ENCODE assay signal across 26 cellular contexts in the genomic region with DNA sequence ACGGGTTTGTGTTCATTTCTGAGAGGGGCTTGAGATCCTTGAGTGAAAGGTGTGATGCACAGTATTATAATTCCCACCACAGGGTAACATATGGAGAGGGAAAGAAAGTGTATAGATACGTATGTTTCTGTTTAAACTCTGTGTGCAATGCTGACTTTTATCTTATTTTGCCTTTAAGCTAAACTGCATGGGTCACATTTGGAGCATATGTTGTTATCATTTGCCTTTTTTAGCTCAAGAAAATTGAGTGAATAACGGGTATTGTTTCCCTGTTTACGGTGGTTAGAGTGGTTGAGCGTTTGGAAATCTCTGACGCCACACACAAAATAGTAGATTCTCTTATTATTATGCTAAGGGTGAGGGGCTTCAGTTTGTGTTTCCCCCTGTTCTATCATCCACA.
"Had no signal": no experiment of that assay in that cellular context is flagged by ENCODE, and none has a peak within 500 bp of the region (broad histone marks: within the 10 kb centered on the region; RNA-seq: fewer than 3 reads in every experiment).

No MANE protein-coding gene starts in this region.

- H3K4me1 ChIP-seq: adrenal gland, breast epithelium, SJCRH30 had no signal

- H3K27ac ChIP-seq: adrenal gland, breast epithelium, coronary artery, SJCRH30 had no signal

- DNase-seq: activated CD4-positive, alpha-beta T cell treated with anti-CD3 and anti-CD28 coated beads for 48 hours; activated CD4-positive, alpha-beta T cell treated with anti-CD3 and anti-CD28 coated beads, Interleukin-2, amount 50 U/mL, for 4 hours; activated CD4-positive, CD25-positive, alpha-beta regulatory T cell treated with anti-CD3 and anti-CD28 coated beads, Interleukin-2, amount 50 U/mL, for 72 hours; activated CD8-positive, alpha-beta memory T cell treated with anti-CD3 and anti-CD28 coated beads, Interleukin-2, amount 50 U/mL, for 48 hours; activated CD8-positive, alpha-beta T cell treated with anti-CD3 and anti-CD28 coated beads, Interleukin-2, amount 10 ng/mL, durations not matched to agents 7 days and 5 days; activated naive CD4-positive, alpha-beta T cell treated with anti-CD3 and anti-CD28 coated beads, Interleukin-2, amount 50 U/mL, for 16 hours; activated naive CD8-positive, alpha-beta T cell treated with anti-CD3 and anti-CD28 coated beads, Interleukin-2, amount 10 ng/mL, durations not matched to agents 7 days and 5 days; activated T-cell treated with anti-CD3 and anti-CD28 coated beads, Interleukin-2, amount 50 U/mL, for 1 hour; adrenal gland; anterior cingulate cortex; caudate nucleus; Karpas-422; NCI-H1105 treated with DMSO at 0.1 percent for 48 hours; NCI-H1436 treated with DMSO at 0.1 percent for 48 hours; NCI-H187; NCI-H2081; NCI-H446; NCI-H526; RPMI8226; SJCRH30; T-helper 17 cell; T-helper 9 cell had no signal

- H3K36me3 ChIP-seq: adrenal gland, breast epithelium, SJCRH30 had no signal

- H3K27me3 ChIP-seq: breast epithelium, SJCRH30 had no signal

- H3K4me3 ChIP-seq: adrenal gland, breast epithelium, coronary artery, SJCRH30 had no signal

- H3K9me3 ChIP-seq: adrenal gland, breast epithelium, SJCRH30 had no signal

- ATAC-seq: activated CD8-positive, alpha-beta T cell treated with anti-CD3 and anti-CD28 coated beads, Interleukin-2, amount 10 ng/mL, durations not matched to agents 7 days and 5 days; Right ventricle myocardium inferior; T-helper 17 cell; WTC11 had no signal
